ENCODE assay signal across 8 cellular contexts in the genomic region with DNA sequence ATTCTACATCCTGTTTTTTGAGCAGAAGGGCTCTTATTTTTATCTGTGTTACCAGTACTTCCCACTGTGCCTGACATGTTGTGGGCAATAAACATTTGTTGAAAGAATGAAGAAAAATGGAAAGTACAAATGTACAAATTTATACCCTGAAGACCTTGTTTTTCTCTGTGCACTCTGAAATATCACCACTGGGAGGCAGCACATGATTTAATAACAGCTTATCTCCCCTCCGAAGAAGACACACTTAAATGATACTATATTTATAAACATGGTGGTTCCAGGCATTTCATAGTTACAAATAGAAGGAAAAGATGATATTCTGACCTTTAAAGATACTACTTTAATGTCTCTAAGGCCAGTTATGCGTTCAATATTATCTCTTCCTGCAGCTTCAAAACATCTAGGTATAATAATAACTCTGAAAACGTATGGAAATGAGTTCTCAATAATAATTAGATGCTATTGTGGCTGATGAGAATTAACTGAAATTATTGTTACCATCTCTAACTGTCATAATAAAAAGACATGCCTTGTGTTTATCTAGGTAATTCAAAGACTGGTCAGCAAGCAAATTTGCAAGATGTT. TPM values are rescaled to one million over a fixed set of nuclear protein-coding genes. Genes with fewer than 3 reads are reported as not detected.
DNase-seq lines count a peak whose midpoint lies in the region; ATAC-seq and TF ChIP-seq lines count a peak whose summit lies in the region.

No MANE protein-coding gene starts in this region.

- peak; percentile 56 to 63 for ATAC-seq in stimulated activated naive B cell treated with anti-CD40 and anti-IgM and Interleukin-4, amounts not matched to agents 10 μg/mL and 1 μg/mL and 100 μg/mL, for 72 hours (replicated peaks)

- H3K36me3 ChIP-seq in HAP-1 (replicated peaks): no peaks in the 10 kb centered on the region
- H3K36me3 ChIP-seq in liver (ENCODE audit: control insufficient read depth in 4 of 4, insufficient read depth in 3 of 4, low read depth in 1 of 4, low read length in 3 of 4): no peaks in the 10 kb centered on the region

- H3K27me3 ChIP-seq in HAP-1 (ENCODE audit: low read depth) (no peaks in the 10 kb centered on the region), liver (ENCODE audit: control insufficient read depth in 4 of 4, insufficient read depth in 4 of 4, low read length in 3 of 4) (no peaks in the 10 kb centered on the region)

- peak; percentile 79 for TF ChIP-seq CTCF in liver (IDR thresholded peaks at IDR 0.05; ENCODE audit: low read depth, low read length, missing input control)

- no peaks in the 10 kb centered on the region for H3K27me3 Mint-ChIP-seq in stimulated activated naive B cell treated with anti-CD40 and anti-IgM and Interleukin-4, amounts not matched to agents 10 μg/mL and 1 μg/mL and 100 μg/mL, for 72 hours

- TF ChIP-seq RAD21 in liver (IDR thresholded peaks at IDR 0.05): peak; percentile 91

- H3K4me3 ChIP-seq in HAP-1: no peak overlapping the region
- H3K4me3 ChIP-seq in liver (ENCODE audit: low read depth in 1 of 3, low read length in 3 of 3): no peak overlapping the region

- no peak overlapping the region for H3K27ac ChIP-seq in liver (ENCODE audit: low read depth in 1 of 2, low read length in 2 of 2)

- H3K4me1 Mint-ChIP-seq in stimulated activated naive B cell treated with anti-CD40 and anti-IgM and Interleukin-4, amounts not matched to agents 10 μg/mL and 1 μg/mL and 100 μg/mL, for 72 hours: no peaks in the 10 kb centered on the region

- H3K4me1 ChIP-seq in HAP-1 (no peaks in the 10 kb centered on the region), liver (ENCODE audit: control insufficient read depth in 4 of 4, insufficient read depth in 4 of 4, low read length in 3 of 4) (peaks cover 0 to 2% (median 0%) of the 10 kb centered on the region in 4 donors)

- H3K27ac Mint-ChIP-seq in stimulated activated naive B cell treated with anti-CD40 and anti-IgM and Interleukin-4, amounts not matched to agents 10 μg/mL and 1 μg/mL and 100 μg/mL, for 72 hours: no peak overlapping the region

- H3K9me3 ChIP-seq in HAP-1 (no peaks in the 10 kb centered on the region), liver (ENCODE audit: control insufficient read depth in 4 of 4, low read length in 3 of 4) (no peaks in the 10 kb centered on the region)

- WGBS in liver: 28% methylated on average over 3 of the region's 3 CpGs

- no peak overlapping the region for H3K4me3 Mint-ChIP-seq in stimulated activated naive B cell treated with anti-CD40 and anti-IgM and Interleukin-4, amounts not matched to agents 10 μg/mL and 1 μg/mL and 100 μg/mL, for 72 hours

- H3K9ac ChIP-seq in liver (ENCODE audit: low read depth in 1 of 2, low read length in 2 of 2): no peak overlapping the region

- DNase-seq in G401 (ENCODE audit: low spot score): peak; percentile 48
- peak; percentile 51 to 67 for DNase-seq in HAP-1 (ENCODE audit: low spot score in 2 of 2)
- peak; percentile 47 to 82 (median 67) for DNase-seq in NCI-H1417 (lab: John Stamatoyannopoulos, UW)
- DNase-seq in T1000 (lab: John Stamatoyannopoulos, UW): peak; percentile 18
- peak; percentile 56 for DNase-seq in cerebellar cortex (ENCODE audit: low spot score)
- DNase-seq in stimulated activated naive B cell treated with anti-CD40 and anti-IgM and Interleukin-4, amounts not matched to agents 10 μg/mL and 1 μg/mL and 100 μg/mL, for 72 hours: peak; percentile 34
- no peak for DNase-seq in NCI-H1048 (lab: John Stamatoyannopoulos, UW)

- in situ Hi-C loops in G401 (cut with HindIII; ENCODE audit: low sequenced_read_pairs): no loop called here
- in situ Hi-C loops in HAP-1 (cut with MboI; ENCODE audit: low sequenced_read_pairs): loop anchor here (10.0 kb wide), 1 partner anchor 380 kb away; no protein-coding TSS in a partner anchor

- H3K9me3 Mint-ChIP-seq in stimulated activated naive B cell treated with anti-CD40 and anti-IgM and Interleukin-4, amounts not matched to agents 10 μg/mL and 1 μg/mL and 100 μg/mL, for 72 hours: no peaks in the 10 kb centered on the region

- H3K36me3 Mint-ChIP-seq in stimulated activated naive B cell treated with anti-CD40 and anti-IgM and Interleukin-4, amounts not matched to agents 10 μg/mL and 1 μg/mL and 100 μg/mL, for 72 hours: no peaks in the 10 kb centered on the region

TF ChIP-seq in liver, 16 proteins besides CTCF, POLR2A, EP300 and RAD21:
- TF ChIP-seq YY1 (IDR thresholded peaks at IDR 0.05) (peak; percentile 6), HNF4G (IDR thresholded peaks at IDR 0.05) (no peak)

RNA-seq across cellular contexts. Expression of a gene that starts 12.8 kb away (rescaled TPM):
- total RNA-seq in G401 (2014; rRNA removed; shearing (Covaris generic)): not detected in 2 replicates
- 1 to 10 TPM; 1.3 to 3.1 TPM for total RNA-seq in liver
- polyA plus RNA-seq in liver: 1 to 10 TPM in 1 of 2 donors, under 1 TPM in 1; 0.55 to 1.8 TPM

RNA-seq across cellular contexts. Expression of a gene that starts 36.0 kb away (rescaled TPM):
- total RNA-seq in G401 (2014; rRNA removed; shearing (Covaris generic)): not detected in 2 replicates
- not detected for total RNA-seq in liver
- polyA plus RNA-seq in liver: not detected
